In genomic region chr4:80049402-80049801, GRCh38 we compare ENCODE assay signal across 16 cellular contexts. TPM values are rescaled to one million over a fixed set of nuclear protein-coding genes. Genes with fewer than 3 reads are reported as not detected.
A peak's percentile ranks its signal among the peaks of the same experiment; 100 is the strongest.
DNase-seq lines count a peak whose midpoint lies in the region; ATAC-seq and TF ChIP-seq lines count a peak whose summit lies in the region.
"Had no signal": no experiment of that assay in that cellular context is flagged by ENCODE, and none has a peak within 500 bp of the region (broad histone marks: within the 10 kb centered on the region; RNA-seq: fewer than 3 reads in every experiment).

No MANE protein-coding gene starts in this region.

- no peaks in the 10 kb centered on the region for H3K79me2 ChIP-seq in neural progenitor cell (ENCODE audit: low read depth)

- H3K4me1 Mint-ChIP-seq in activated T-helper 17 cell treated with anti-CD3 and anti-CD28 coated beads, Interleukin-2, amount 50 U/mL, for 72 hours, result peaks cover 13% of the 10 kb centered on the region
- peaks cover 17% of the 10 kb centered on the region for H3K4me1 Mint-ChIP-seq in neural progenitor cell

- H3K4me1 ChIP-seq in neural progenitor cell (no peaks in the 10 kb centered on the region), body of pancreas (no peaks in the 10 kb centered on the region)

- H3F3A ChIP-seq in neural progenitor cell (ENCODE audit: low read depth), result no peaks in the 10 kb centered on the region

- H3K4me2 ChIP-seq in neural progenitor cell, result no peak overlapping the region

- peaks cover 81% of the 10 kb centered on the region for H3K36me3 Mint-ChIP-seq in activated T-helper 17 cell treated with anti-CD3 and anti-CD28 coated beads, Interleukin-2, amount 50 U/mL, for 72 hours (ENCODE audit: low read depth)
- H3K36me3 Mint-ChIP-seq in neural progenitor cell, result peaks cover 22% of the 10 kb centered on the region

- H3K9me3 ChIP-seq in neural progenitor cell (ENCODE audit: low read depth) (no peaks in the 10 kb centered on the region), body of pancreas (no peaks in the 10 kb centered on the region)

- H3K9me3 Mint-ChIP-seq in activated T-helper 17 cell treated with anti-CD3 and anti-CD28 coated beads, Interleukin-2, amount 50 U/mL, for 72 hours, result no peaks in the 10 kb centered on the region
- no peaks in the 10 kb centered on the region for H3K9me3 Mint-ChIP-seq in neural progenitor cell
- H3K9me3 Mint-ChIP-seq: activated T-cell treated with anti-CD3 and anti-CD28 coated beads, Interleukin-2, amount 50 U/mL, for 24 hours had no signal

- no peaks in the 10 kb centered on the region for H3K27me3 ChIP-seq in neural progenitor cell
- no peaks in the 10 kb centered on the region for H3K27me3 ChIP-seq in body of pancreas

- H3K36me3 ChIP-seq in neural progenitor cell (peaks cover 4% of the 10 kb centered on the region), body of pancreas (replicated peaks in 1 of 2; ENCODE audit: insufficient read depth in 1 of 2, low read depth in 2 of 2) (peaks cover 0 to 3% of the 10 kb centered on the region in 2 donors)

- H3K27ac ChIP-seq in neural progenitor cell, result no peak overlapping the region
- H3K27ac ChIP-seq in body of pancreas, result no peak overlapping the region

- peak overlapping the region; percentile 0 for H3K4me3 Mint-ChIP-seq in activated T-helper 17 cell treated with anti-CD3 and anti-CD28 coated beads, Interleukin-2, amount 50 U/mL, for 72 hours
- no peak overlapping the region for H3K4me3 Mint-ChIP-seq in neural progenitor cell
- H3K4me3 Mint-ChIP-seq: activated T-cell treated with anti-CD3 and anti-CD28 coated beads, Interleukin-2, amount 50 U/mL, for 24 hours had no signal

- TF ChIP-seq CTCF in neural progenitor cell (IDR thresholded peaks at IDR 0.05) (no peak), body of pancreas (IDR thresholded peaks at IDR 0.05) (no peak)

- H4K20me1 ChIP-seq in neural progenitor cell (ENCODE audit: low read depth), result no peaks in the 10 kb centered on the region

- H3K27me3 Mint-ChIP-seq in activated T-helper 17 cell treated with anti-CD3 and anti-CD28 coated beads, Interleukin-2, amount 50 U/mL, for 72 hours, result no peaks in the 10 kb centered on the region
- H3K27me3 Mint-ChIP-seq in neural progenitor cell (ENCODE audit: insufficient read depth, low read depth), result no peaks in the 10 kb centered on the region
- H3K27me3 Mint-ChIP-seq: activated T-cell treated with anti-CD3 and anti-CD28 coated beads, Interleukin-2, amount 50 U/mL, for 24 hours had no signal

- H3K9ac ChIP-seq in neural progenitor cell, result no peak overlapping the region

- no peak for DNase-seq in left ventricle myocardium superior
- no peak for DNase-seq in cardiac septum (ENCODE audit: low spot score)
- peak; percentile 55 for DNase-seq in neural progenitor cell (ENCODE audit: low spot score)
- no peak for DNase-seq in activated CD4-positive, CD25-positive, alpha-beta regulatory T cell treated with anti-CD3 and anti-CD28 coated beads, Interleukin-2, amount 50 U/mL, for 72 hours
- DNase-seq in body of pancreas, result no peak
- no peak for DNase-seq in SKM-1 (lab: John Stamatoyannopoulos, UW; ENCODE audit: unreplicated experiment)
- DNase-seq: activated CD4-positive, alpha-beta T cell treated with anti-CD3 and anti-CD28 coated beads, Interleukin-2, amount 50 U/mL, for 1 hour; activated T-cell treated with anti-CD3 and anti-CD28 coated beads, Interleukin-2, amount 50 U/mL, for 24 hours; caudate nucleus; effector memory CD4-positive, alpha-beta T cell; EL; NCI-H1105 treated with DMSO at 0.1 percent for 48 hours; SHP77 treated with DMSO at 0.1 percent for 48 hours; stimulated activated naive CD4-positive, alpha-beta T cell treated with Interleukin-2 at 50 U/mL for 16 hours had no signal

- no peak overlapping the region for H3K27ac Mint-ChIP-seq in activated T-helper 17 cell treated with anti-CD3 and anti-CD28 coated beads, Interleukin-2, amount 50 U/mL, for 72 hours
- H3K27ac Mint-ChIP-seq in neural progenitor cell, result no peak overlapping the region
- H3K27ac Mint-ChIP-seq: activated T-cell treated with anti-CD3 and anti-CD28 coated beads, Interleukin-2, amount 50 U/mL, for 24 hours had no signal

- H3K4me3 ChIP-seq in neural progenitor cell, result no peak overlapping the region
- H3K4me3 ChIP-seq in body of pancreas, result no peak overlapping the region

- no peak for TF ChIP-seq POLR2A in body of pancreas (IDR thresholded peaks at IDR 0.05)

- H2AFZ ChIP-seq in neural progenitor cell (replicated peaks), result no peak overlapping the region

- ATAC-seq in left ventricle myocardium superior (peak; percentile 12), body of pancreas (no peak), GM18861 (IDR thresholded peaks at IDR 0.05; ENCODE audit: unreplicated experiment) (no peak)
- ATAC-seq in activated T-helper 17 cell treated with anti-CD3 and anti-CD28 coated beads, Interleukin-2, amount 50 U/mL, for 72 hours (replicated peaks), result peak; percentile 38

- intact Hi-C loops in left ventricle myocardium superior (cut with micrococcal nuclease) (no loop called here), cardiac septum (cut with DNase I) (no loop called here), body of pancreas (cut with DNase I) (no loop called here)

RNA-seq across cellular contexts. Expression of gene ANTXR2, which starts 23.6 kb away (rescaled TPM):
- total RNA-seq in left ventricle myocardium superior (48.9 TPM), cardiac septum (54.6 TPM), neural progenitor cell (ENCODE audit: low replicate concordance) (28.3 and 28.8 TPM in 2 replicates), body of pancreas (10 to 100 TPM; 16.9 to 34.6 TPM)
- total RNA-seq in activated T-helper 17 cell treated with anti-CD3 and anti-CD28 coated beads, Interleukin-2, amount 50 U/mL, for 72 hours, result 10 to 100 TPM; 27.4 to 52.5 TPM

Comparison
In these comparisons a context has a peak if more than half of its experiments do, and no peak if none do; other contexts are left out.
1. ATAC-seq: peak in left ventricle myocardium superior (single experiment) and activated T-helper 17 cell treated with anti-CD3 and anti-CD28 coated beads, Interleukin-2, amount 50 U/mL, for 72 hours (single experiment); none in body of pancreas (single experiment) and GM18861 (single experiment).